In genomic region chr1:186765446-186765845, GRCh38 we compare ENCODE assay signal across 31 cellular contexts.
"Had no signal": no experiment of that assay in that cellular context is flagged by ENCODE, and none has a peak within 500 bp of the region (broad histone marks: within the 10 kb centered on the region; RNA-seq: fewer than 3 reads in every experiment).

No MANE protein-coding gene starts in this region.

- H3K27ac ChIP-seq: ascending aorta, breast epithelium, cardiac muscle cell, colonic mucosa, esophagus muscularis mucosa, foreskin keratinocyte, gastrocnemius medialis, heart left ventricle had no signal

- H3K27me3 ChIP-seq: ascending aorta, breast epithelium, cardiac muscle cell, colonic mucosa, esophagus muscularis mucosa, foreskin keratinocyte, gastrocnemius medialis, heart left ventricle had no signal

- ATAC-seq: activated CD4-positive, alpha-beta T cell treated with anti-CD3 and anti-CD28 coated beads for 36 hours; activated CD8-positive, alpha-beta memory T cell treated with anti-CD3 and anti-CD28 coated beads, Interleukin-2, amount 10 ng/mL, durations not matched to agents 7 days and 5 days; activated CD8-positive, alpha-beta T cell treated with anti-CD3 and anti-CD28 coated beads, Interleukin-2, amount 10 ng/mL, durations not matched to agents 7 days and 5 days; activated naive CD4-positive, alpha-beta T cell treated with anti-CD3 and anti-CD28 coated beads, Interleukin-2, amount 50 U/mL, for 72 hours; effector memory CD8-positive, alpha-beta T cell; foreskin keratinocyte; gastrocnemius medialis; heart left ventricle had no signal

- H3K4me1 Mint-ChIP-seq: activated CD4-positive, alpha-beta T cell treated with anti-CD3 and anti-CD28 coated beads for 36 hours; activated naive CD4-positive, alpha-beta T cell treated with anti-CD3 and anti-CD28 coated beads, Interleukin-2, amount 10 ng/mL, durations not matched to agents 7 days and 5 days; activated naive CD8-positive, alpha-beta T cell treated with anti-CD3 and anti-CD28 coated beads, Interleukin-2, amount 10 ng/mL, durations not matched to agents 7 days and 5 days; brain had no signal

- H3K36me3 Mint-ChIP-seq: activated CD4-positive, alpha-beta memory T cell treated with anti-CD3 and anti-CD28 coated beads for 36 hours; activated CD8-positive, alpha-beta memory T cell treated with anti-CD3 and anti-CD28 coated beads, Interleukin-2, amount 10 ng/mL, durations not matched to agents 7 days and 5 days; activated naive CD4-positive, alpha-beta T cell treated with anti-CD3 and anti-CD28 coated beads, Interleukin-2, amount 10 ng/mL, durations not matched to agents 7 days and 5 days; activated naive CD4-positive, alpha-beta T cell treated with anti-CD3 and anti-CD28 coated beads, Interleukin-2, amount 50 U/mL, for 72 hours; activated naive CD8-positive, alpha-beta T cell treated with anti-CD3 and anti-CD28 coated beads, Interleukin-2, amount 10 ng/mL, durations not matched to agents 7 days and 5 days; brain had no signal

- DNase-seq: activated CD4-positive, alpha-beta memory T cell treated with anti-CD3 and anti-CD28 coated beads for 36 hours; activated CD4-positive, alpha-beta T cell treated with anti-CD3 and anti-CD28 coated beads for 36 hours; activated CD4-positive, alpha-beta T cell treated with anti-CD3 and anti-CD28 coated beads, Interleukin-2, amount 10 ng/mL, durations not matched to agents 24 days and 14 days; activated CD4-positive, CD25-positive, alpha-beta regulatory T cell; activated CD4-positive, CD25-positive, alpha-beta regulatory T cell treated with anti-CD3 and anti-CD28 coated beads, Interleukin-2, amount 50 U/mL, for 72 hours; activated CD8-positive, alpha-beta memory T cell treated with anti-CD3 and anti-CD28 coated beads, Interleukin-2, amount 10 ng/mL, durations not matched to agents 7 days and 5 days; activated CD8-positive, alpha-beta memory T cell treated with anti-CD3 and anti-CD28 coated beads, Interleukin-2, amount 50 U/mL, for 4 hours; activated CD8-positive, alpha-beta T cell treated with anti-CD3 and anti-CD28 coated beads, Interleukin-2, amount 10 ng/mL, durations not matched to agents 7 days and 5 days; activated gamma-delta T cell; activated naive CD4-positive, alpha-beta T cell; activated naive CD4-positive, alpha-beta T cell treated with anti-CD3 and anti-CD28 coated beads, Interleukin-2, amount 10 ng/mL, durations not matched to agents 7 days and 5 days; activated naive CD8-positive, alpha-beta T cell treated with anti-CD3 and anti-CD28 coated beads, Interleukin-2, amount 10 ng/mL, durations not matched to agents 7 days and 5 days; activated T-cell treated with anti-CD3 and anti-CD28 coated beads, Interleukin-2, amount 50 U/mL, for 1 hour; activated T-cell treated with anti-CD3 and anti-CD28 coated beads, Interleukin-2, amount 50 U/mL, for 48 hours; central memory CD4-positive, alpha-beta T cell; cerebellar nuclear complex; colonic mucosa; effector memory CD8-positive, alpha-beta T cell; erythroblast; foreskin keratinocyte; gastrocnemius medialis; glutamatergic neuron; heart left ventricle; T-helper 2 cell had no signal

- H3K9me3 ChIP-seq: ascending aorta, breast epithelium, colonic mucosa, esophagus muscularis mucosa, gastrocnemius medialis, heart left ventricle had no signal

- H3K36me3 ChIP-seq: ascending aorta, breast epithelium, cardiac muscle cell, colonic mucosa, esophagus muscularis mucosa, gastrocnemius medialis, heart left ventricle had no signal

- H3K9me3 Mint-ChIP-seq: activated CD4-positive, alpha-beta memory T cell treated with anti-CD3 and anti-CD28 coated beads for 36 hours; activated CD4-positive, alpha-beta T cell treated with anti-CD3 and anti-CD28 coated beads, Interleukin-2, amount 10 ng/mL, durations not matched to agents 24 days and 14 days; activated naive CD4-positive, alpha-beta T cell treated with anti-CD3 and anti-CD28 coated beads, Interleukin-2, amount 10 ng/mL, durations not matched to agents 7 days and 5 days; activated naive CD4-positive, alpha-beta T cell treated with anti-CD3 and anti-CD28 coated beads, Interleukin-2, amount 50 U/mL, for 72 hours; activated naive CD8-positive, alpha-beta T cell treated with anti-CD3 and anti-CD28 coated beads, Interleukin-2, amount 10 ng/mL, durations not matched to agents 7 days and 5 days; activated T-helper 1 cell treated with anti-CD3 and anti-CD28 coated beads, Interleukin-12 subunit alpha, Interleukin-12 subunit beta, Interleukin-2, Interleukin-4 antibody, amounts not matched to agents 30 ng/mL and 10 ng/mL and 1 ng/mL, durations not matched to agents 14 hours and 24 hours and 36 hours; brain; effector memory CD8-positive, alpha-beta T cell had no signal

- H3K4me1 ChIP-seq: ascending aorta, breast epithelium, colonic mucosa, esophagus muscularis mucosa, foreskin keratinocyte, gastrocnemius medialis, heart left ventricle had no signal

- H3K27ac Mint-ChIP-seq: activated CD4-positive, alpha-beta memory T cell treated with anti-CD3 and anti-CD28 coated beads for 36 hours; activated CD4-positive, alpha-beta T cell treated with anti-CD3 and anti-CD28 coated beads for 36 hours; activated CD4-positive, alpha-beta T cell treated with anti-CD3 and anti-CD28 coated beads, Interleukin-2, amount 10 ng/mL, durations not matched to agents 24 days and 14 days; activated CD8-positive, alpha-beta memory T cell treated with anti-CD3 and anti-CD28 coated beads, Interleukin-2, amount 10 ng/mL, durations not matched to agents 7 days and 5 days; activated CD8-positive, alpha-beta T cell treated with anti-CD3 and anti-CD28 coated beads, Interleukin-2, amount 10 ng/mL, durations not matched to agents 7 days and 5 days; activated naive CD4-positive, alpha-beta T cell treated with anti-CD3 and anti-CD28 coated beads, Interleukin-2, amount 10 ng/mL, durations not matched to agents 7 days and 5 days; activated naive CD4-positive, alpha-beta T cell treated with anti-CD3 and anti-CD28 coated beads, Interleukin-2, amount 50 U/mL, for 72 hours; activated naive CD8-positive, alpha-beta T cell treated with anti-CD3 and anti-CD28 coated beads, Interleukin-2, amount 10 ng/mL, durations not matched to agents 7 days and 5 days; activated T-helper 1 cell treated with anti-CD3 and anti-CD28 coated beads, Interleukin-12 subunit alpha, Interleukin-12 subunit beta, Interleukin-2, Interleukin-4 antibody, amounts not matched to agents 30 ng/mL and 10 ng/mL and 1 ng/mL, durations not matched to agents 14 hours and 24 hours and 36 hours; brain; effector memory CD8-positive, alpha-beta T cell had no signal

- H3K4me3 Mint-ChIP-seq: activated CD4-positive, alpha-beta memory T cell treated with anti-CD3 and anti-CD28 coated beads for 36 hours; activated CD4-positive, alpha-beta T cell treated with anti-CD3 and anti-CD28 coated beads for 36 hours; activated CD4-positive, alpha-beta T cell treated with anti-CD3 and anti-CD28 coated beads, Interleukin-2, amount 10 ng/mL, durations not matched to agents 24 days and 14 days; activated CD8-positive, alpha-beta memory T cell treated with anti-CD3 and anti-CD28 coated beads, Interleukin-2, amount 10 ng/mL, durations not matched to agents 7 days and 5 days; activated CD8-positive, alpha-beta T cell treated with anti-CD3 and anti-CD28 coated beads, Interleukin-2, amount 10 ng/mL, durations not matched to agents 7 days and 5 days; activated naive CD4-positive, alpha-beta T cell treated with anti-CD3 and anti-CD28 coated beads, Interleukin-2, amount 10 ng/mL, durations not matched to agents 7 days and 5 days; activated naive CD8-positive, alpha-beta T cell treated with anti-CD3 and anti-CD28 coated beads, Interleukin-2, amount 10 ng/mL, durations not matched to agents 7 days and 5 days; activated T-helper 1 cell treated with anti-CD3 and anti-CD28 coated beads, Interleukin-12 subunit alpha, Interleukin-12 subunit beta, Interleukin-2, Interleukin-4 antibody, amounts not matched to agents 30 ng/mL and 10 ng/mL and 1 ng/mL, durations not matched to agents 14 hours and 24 hours and 36 hours; brain; effector memory CD8-positive, alpha-beta T cell had no signal

- H3K27me3 Mint-ChIP-seq: activated CD4-positive, alpha-beta memory T cell treated with anti-CD3 and anti-CD28 coated beads for 36 hours; activated CD4-positive, alpha-beta T cell treated with anti-CD3 and anti-CD28 coated beads for 36 hours; activated CD8-positive, alpha-beta memory T cell treated with anti-CD3 and anti-CD28 coated beads, Interleukin-2, amount 10 ng/mL, durations not matched to agents 7 days and 5 days; activated naive CD4-positive, alpha-beta T cell treated with anti-CD3 and anti-CD28 coated beads, Interleukin-2, amount 10 ng/mL, durations not matched to agents 7 days and 5 days; activated naive CD8-positive, alpha-beta T cell treated with anti-CD3 and anti-CD28 coated beads, Interleukin-2, amount 10 ng/mL, durations not matched to agents 7 days and 5 days; effector memory CD8-positive, alpha-beta T cell had no signal

- H3K4me3 ChIP-seq: ascending aorta, breast epithelium, cardiac muscle cell, colonic mucosa, esophagus muscularis mucosa, gastrocnemius medialis, heart left ventricle had no signal
